ENCODE assay signal across 12 cellular contexts in genomic region chr18:10057401-10057800, GRCh38.
DNase-seq lines count a peak whose midpoint lies in the region; ATAC-seq and TF ChIP-seq lines count a peak whose summit lies in the region.
"Had no signal": no experiment of that assay in that cellular context is flagged by ENCODE, and none has a peak within 500 bp of the region (broad histone marks: within the 10 kb centered on the region; RNA-seq: fewer than 3 reads in every experiment).

No MANE protein-coding gene starts in this region.

- H4K20me1 ChIP-seq in PC-9 (ENCODE audit: insufficient read depth) (no peaks in the 10 kb centered on the region), fibroblast of lung (ENCODE audit: control insufficient read depth, extremely low read depth, insufficient read depth, low read length) (no peaks in the 10 kb centered on the region)

- H3K9me3 Mint-ChIP-seq in osteocyte (ENCODE audit: unreplicated experiment), result no peaks in the 10 kb centered on the region
- H3K9me3 Mint-ChIP-seq: activated T-helper 1 cell treated with anti-CD3 and anti-CD28 coated beads, Interleukin-12 subunit alpha, Interleukin-12 subunit beta, Interleukin-2, Interleukin-4 antibody, amounts not matched to agents 30 ng/mL and 10 ng/mL and 1 ng/mL, durations not matched to agents 14 hours and 24 hours and 36 hours had no signal

- H3K4me1 Mint-ChIP-seq in osteocyte (ENCODE audit: unreplicated experiment), result peaks cover 51% of the 10 kb centered on the region

- H3K36me3 ChIP-seq in PC-9 (ENCODE audit: low read depth) (no peaks in the 10 kb centered on the region), fibroblast of lung (ENCODE audit: control insufficient read depth, insufficient read depth, low read length) (no peaks in the 10 kb centered on the region)

- H3K9me2 ChIP-seq in PC-9 (ENCODE audit: insufficient read depth), result no peaks in the 10 kb centered on the region

- no peaks in the 10 kb centered on the region for H3K36me3 Mint-ChIP-seq in osteocyte (ENCODE audit: unreplicated experiment)

- CTCF ChIA-PET in AG04450 (lab: Charles Lee), result interaction anchor here (1.4 kb wide), 1 partner anchor 16 kb away, joined by 3 read pairs; no protein-coding TSS in a partner anchor
- CTCF ChIA-PET in PC-9 (lab: Charles Lee), result no interaction called here

- no peaks in the 10 kb centered on the region for H3K27me3 Mint-ChIP-seq in osteocyte (ENCODE audit: unreplicated experiment)

- no peak for ATAC-seq in activated CD4-positive, CD25-positive, alpha-beta regulatory T cell treated with anti-CD3 and anti-CD28 coated beads, Interleukin-2, amount 50 U/mL, for 24 hours
- ATAC-seq in GM19463 (IDR thresholded peaks at IDR 0.05; ENCODE audit: unreplicated experiment) (no peak), HG02798 (IDR thresholded peaks at IDR 0.05; ENCODE audit: poor library complexity, unreplicated experiment) (no peak)

- H3K27me3 ChIP-seq in AG04450 (ENCODE audit: control insufficient read depth, insufficient read depth, low read length), result no peaks in the 10 kb centered on the region
- H3K27me3 ChIP-seq in PC-9 (ENCODE audit: insufficient read depth, low read depth), result no peaks in the 10 kb centered on the region
- H3K27me3 ChIP-seq in fibroblast of lung (ENCODE audit: control insufficient read depth, insufficient read depth, low read length), result no peaks in the 10 kb centered on the region

- H3K9me3 ChIP-seq in AG04450 (ENCODE audit: control insufficient read depth, insufficient read depth, low read length) (peaks cover 3% of the 10 kb centered on the region; the same call in 1 of the 2 replicates), PC-9 (ENCODE audit: insufficient read depth, low read depth) (no peaks in the 10 kb centered on the region), fibroblast of lung (ENCODE audit: control insufficient read depth, insufficient read depth, low read depth, low read length) (no peaks in the 10 kb centered on the region)

- intact Hi-C loops in PC-9 (cut with micrococcal nuclease; ENCODE audit: unreplicated experiment), result no loop called here

- H3K27ac ChIP-seq in AG04450 (ENCODE audit: low read depth, low read length) (peak overlapping the region; percentile 88), PC-9 (peak overlapping the region; percentile 92), fibroblast of lung (ENCODE audit: insufficient read depth, low read length) (peak overlapping the region; percentile 75)

- no peaks in the 10 kb centered on the region for H3K79me2 ChIP-seq in PC-9 (ENCODE audit: low read depth)
- H3K79me2 ChIP-seq in fibroblast of lung (ENCODE audit: control insufficient read depth, insufficient read depth, low read length), result no peaks in the 10 kb centered on the region

- TF ChIP-seq CTCF in AG04450 (IDR thresholded peaks at IDR 0.05; ENCODE audit: low read depth, low read length), result no peak
- TF ChIP-seq CTCF in PC-9 (conservative IDR thresholded peaks at IDR 0.05), result no peak
- TF ChIP-seq CTCF in fibroblast of lung (conservative IDR thresholded peaks at IDR 0.05 in 1 of 2, IDR thresholded peaks at IDR 0.05 in 1 of 2; ENCODE audit: low read depth in 1 of 2, low read length in 2 of 2), result no peak
- TF ChIP-seq CTCF in osteocyte (IDR thresholded peaks at IDR 0.05), result no peak

- H3K4me3 ChIP-seq in AG04450 (ENCODE audit: low read depth, low read length) (no peak overlapping the region), PC-9 (no peak overlapping the region), fibroblast of lung (replicated peaks in 1 of 4; ENCODE audit: control extremely low read depth in 1 of 4, insufficient read depth in 1 of 4, low read depth in 3 of 4, low read length in 4 of 4) (no peak overlapping the region)

- H3K4me3 Mint-ChIP-seq in osteocyte (ENCODE audit: unreplicated experiment), result no peak overlapping the region
- H3K4me3 Mint-ChIP-seq: activated T-helper 1 cell treated with anti-CD3 and anti-CD28 coated beads, Interleukin-12 subunit alpha, Interleukin-12 subunit beta, Interleukin-2, Interleukin-4 antibody, amounts not matched to agents 30 ng/mL and 10 ng/mL and 1 ng/mL, durations not matched to agents 14 hours and 24 hours and 36 hours had no signal

- peaks cover 26% of the 10 kb centered on the region for H3F3A ChIP-seq in PC-9 (ENCODE audit: insufficient read depth, low read depth)

- H3K4me2 ChIP-seq in PC-9, result peak overlapping the region; percentile 57
- H3K4me2 ChIP-seq in fibroblast of lung (ENCODE audit: extremely low read depth, insufficient read depth, low read length), result peak overlapping the region; percentile 7

- H3K4me1 ChIP-seq in PC-9 (replicated peaks; ENCODE audit: insufficient read depth), result peaks cover 35% of the 10 kb centered on the region
- H3K4me1 ChIP-seq in fibroblast of lung (ENCODE audit: control insufficient read depth, extremely low read depth, insufficient read depth, low read length), result peaks cover 15% of the 10 kb centered on the region

- no TSS peak for BruUV-seq in PC-9 (replicated peaks; lab: Mats Ljungman, UMichigan)

- POLR2A ChIA-PET in AG04450 (lab: Yijun Ruan, JAX), result interaction anchor here (1.3 kb wide), 1 partner anchor 10 kb away, joined by 4 read pairs; no protein-coding TSS in a partner anchor
- POLR2A ChIA-PET in PC-9 (lab: Charles Lee; ENCODE audit: unreplicated experiment), result no interaction called here

- H3K9ac ChIP-seq in fibroblast of lung (ENCODE audit: insufficient read depth, low read length), result no peak overlapping the region

- DNase-seq in AG04450 (ENCODE audit: low read depth, low spot score) (no peak), PC-9 (no peak), fibroblast of lung (ENCODE audit: low read depth in 2 of 2) (no peak), osteocyte (ENCODE audit: extremely low spot score, unreplicated experiment) (no peak)
- no peak for DNase-seq in activated CD4-positive, CD25-positive, alpha-beta regulatory T cell (lab: John Stamatoyannopoulos, UW)
- DNase-seq: activated CD4-positive, alpha-beta T cell treated with anti-CD3 and anti-CD28 coated beads for 4 hours; NCI-H1417; NCI-H526 had no signal

- H3K27ac Mint-ChIP-seq in osteocyte (ENCODE audit: unreplicated experiment), result peak overlapping the region; percentile 92
- H3K27ac Mint-ChIP-seq: activated T-helper 1 cell treated with anti-CD3 and anti-CD28 coated beads, Interleukin-12 subunit alpha, Interleukin-12 subunit beta, Interleukin-2, Interleukin-4 antibody, amounts not matched to agents 30 ng/mL and 10 ng/mL and 1 ng/mL, durations not matched to agents 14 hours and 24 hours and 36 hours had no signal

- H2AFZ ChIP-seq in PC-9, result no peak overlapping the region
- H2AFZ ChIP-seq in fibroblast of lung (ENCODE audit: low read length), result no peak overlapping the region
